Comparison of ENCODE assay signal across 1 cellular context in genomic region chr4:158161561-158162354, GRCh38.
TF ChIP-seq lines count a peak whose summit lies in the region.

No MANE protein-coding gene starts in this region.

TF ChIP-seq in H1, 55 proteins besides CTCF, POLR2A, EP300 and RAD21 (continued from another document):
- TF ChIP-seq ZNF274 (IDR thresholded peaks at IDR 0.05; ENCODE audit: borderline replicate concordance, extremely low read depth, low read length) (no peak), SP1 (IDR thresholded peaks at IDR 0.05; ENCODE audit: low read depth, low read length) (no peak), ATF2 (IDR thresholded peaks at IDR 0.05; ENCODE audit: low read length) (no peak), JUN (IDR thresholded peaks at IDR 0.05; ENCODE audit: low read depth, low read length) (no peak), E2F6 (IDR thresholded peaks at IDR 0.05) (no peak), RFX5 (IDR thresholded peaks at IDR 0.05; ENCODE audit: borderline replicate concordance, low read depth, low read length) (no peak), TEAD4 (IDR thresholded peaks at IDR 0.05; ENCODE audit: low read depth, low read length) (no peak), ATF3 (IDR thresholded peaks at IDR 0.05; ENCODE audit: insufficient read depth, low read depth, low read length) (no peak), POU5F1 (IDR thresholded peaks at IDR 0.05; ENCODE audit: low read depth, low read length) (no peak)
